In genomic region chr12:55670213-55670730, GRCh38 we compare ENCODE assay signal across 24 cellular contexts. TPM values are rescaled to one million over a fixed set of nuclear protein-coding genes. Genes with fewer than 3 reads are reported as not detected.
A peak's percentile ranks its signal among the peaks of the same experiment; 100 is the strongest.
DNase-seq lines count a peak whose midpoint lies in the region; ATAC-seq, FAIRE-seq and TF ChIP-seq lines count a peak whose summit lies in the region.
"Had no signal": no experiment of that assay in that cellular context is flagged by ENCODE, and none has a peak within 500 bp of the region (broad histone marks: within the 10 kb centered on the region; RNA-seq: fewer than 3 reads in every experiment).

No MANE protein-coding gene starts in this region.

- WGBS in right lobe of liver (ENCODE audit: insufficient coverage, low coverage, low lambda C conversion rate, missing lambda C conversion rate), result 89% methylated on average over 2 of the region's 2 CpGs
- 67% methylated on average over 2 of the region's 2 CpGs for WGBS in HepG2 (ENCODE audit: low lambda C conversion rate)
- 77 to 95% methylated on average over 2 of the region's 2 CpGs for WGBS in sigmoid colon, 2 donors

- ATAC-seq in right lobe of liver, result peak in 3 of 4 donors; percentile 18 to 57 (median 34)
- ATAC-seq in HepG2, result no peak
- ATAC-seq in left lobe of liver, result peak; percentile 29
- ATAC-seq in upper lobe of right lung, result peak; percentile 20
- ATAC-seq: PC-3 had no signal

- no peak for TF ChIP-seq CTCF in right lobe of liver (IDR thresholded peaks at IDR 0.05)
- no peak for TF ChIP-seq CTCF in HepG2 (CRISPR knock-in tag; IDR thresholded peaks at IDR 0.05)
- no peak for TF ChIP-seq CTCF in sigmoid colon (IDR thresholded peaks at IDR 0.05)
- no peak for TF ChIP-seq CTCF in upper lobe of right lung (IDR thresholded peaks at IDR 0.05)

- H3K4me3 ChIP-seq in right lobe of liver (no peak overlapping the region), HepG2 (replicated peaks in 1 of 3; ENCODE audit: insufficient read depth in 1 of 3, low read depth in 2 of 3, low read length in 3 of 3) (no peak overlapping the region), sigmoid colon (no peak overlapping the region), upper lobe of right lung (no peak overlapping the region)

- H3K9me3 ChIP-seq in right lobe of liver (no peaks in the 10 kb centered on the region), HepG2 (ENCODE audit: low read length) (no peaks in the 10 kb centered on the region), sigmoid colon (no peaks in the 10 kb centered on the region), upper lobe of right lung (no peaks in the 10 kb centered on the region)

- H3K36me3 ChIP-seq in right lobe of liver (no peaks in the 10 kb centered on the region), HepG2 (replicated peaks in 1 of 2; ENCODE audit: control insufficient read depth in 1 of 2, insufficient read depth in 2 of 2, low read length in 2 of 2) (no peaks in the 10 kb centered on the region), sigmoid colon (no peaks in the 10 kb centered on the region), upper lobe of right lung (no peaks in the 10 kb centered on the region)

- CTCF ChIA-PET in HepG2 (lab: Yijun Ruan, JAX; ENCODE audit: low intra/inter-chr PET ratio, low total read pairs), result no interaction called here

- POLR2A ChIA-PET in HepG2 (lab: Yijun Ruan, JAX), result no interaction called here

- BruUV-seq in HepG2 (replicated peaks; lab: Mats Ljungman, UMichigan), result no TSS peak

- H2AFZ ChIP-seq in HepG2 (ENCODE audit: low read length), result no peak overlapping the region

- no peaks in the 10 kb centered on the region for H4K20me1 ChIP-seq in HepG2 (ENCODE audit: insufficient read depth, low read length)

- no peak overlapping the region for H3K4me2 ChIP-seq in HepG2 (ENCODE audit: low read depth, low read length)
- H3K4me2 ChIP-seq: KMS-11 had no signal

- TF ChIP-seq RAD21 in HepG2 (CRISPR knock-in tag; IDR thresholded peaks at IDR 0.05), result no peak

- FAIRE-seq in HepG2 (lab: Jason Lieb, UNC), result no peak
- FAIRE-seq: GM12892 had no signal

- intact Hi-C loops in right lobe of liver (cut with DNase I) (no loop called here), HepG2 (cut with micrococcal nuclease; ENCODE audit: unreplicated experiment) (no loop called here), sigmoid colon (cut with DNase I) (no loop called here), upper lobe of right lung (cut with DNase I) (no loop called here)

- no peak for TF ChIP-seq POLR2A in right lobe of liver (IDR thresholded peaks at IDR 0.05)
- no peak for TF ChIP-seq POLR2A in HepG2 (IDR thresholded peaks at IDR 0.05; ENCODE audit: insufficient read depth in 1 of 2, low read depth in 2 of 2, low read length in 2 of 2)
- no peak for TF ChIP-seq POLR2A in sigmoid colon (IDR thresholded peaks at IDR 0.05)

- H3K79me2 ChIP-seq in HepG2 (ENCODE audit: insufficient read depth, low read length), result no peaks in the 10 kb centered on the region

- H3K4me1 ChIP-seq in right lobe of liver (no peaks in the 10 kb centered on the region), HepG2 (ENCODE audit: insufficient read depth, low read length) (no peaks in the 10 kb centered on the region), sigmoid colon (no peaks in the 10 kb centered on the region), upper lobe of right lung (no peaks in the 10 kb centered on the region)

- TF ChIP-seq EP300 in HepG2 (IDR thresholded peaks at IDR 0.05; ENCODE audit: low read depth in 2 of 2, low read length in 2 of 2), result no peak
- no peak for TF ChIP-seq EP300 in HepG2 (CRISPR knock-in tag; IDR thresholded peaks at IDR 0.05; ENCODE audit: borderline replicate concordance)
- TF ChIP-seq EP300 in sigmoid colon (IDR thresholded peaks at IDR 0.05), result no peak

- H3K27me3 ChIP-seq in right lobe of liver (no peaks in the 10 kb centered on the region), HepG2 (ENCODE audit: control insufficient read depth in 1 of 2, insufficient read depth in 2 of 2, low read length in 2 of 2) (no peaks in the 10 kb centered on the region; a peak in 1 of 5 replicates), sigmoid colon (no peaks in the 10 kb centered on the region), upper lobe of right lung (no peaks in the 10 kb centered on the region)

- H3K27ac ChIP-seq in right lobe of liver (no peak overlapping the region), HepG2 (ENCODE audit: extremely low read length, insufficient read depth, low read length) (no peak overlapping the region), sigmoid colon (no peak overlapping the region), upper lobe of right lung (no peak overlapping the region)
- H3K27ac ChIP-seq: KMS-11 had no signal

- in situ Hi-C loops in HepG2 (cut with HindIII; ENCODE audit: extremely low pct_ligation_motif_present, low pct_unique_long_range_greater_than_20kb), result no loop called here

- no peak overlapping the region for H3K9ac ChIP-seq in HepG2 (ENCODE audit: insufficient read depth, low read depth, low read length)
- H3K9ac ChIP-seq: KMS-11 had no signal

- DNase-seq in right lobe of liver (peak in 1 of 3 donors; percentile 26), HepG2 (ENCODE audit: low spot score) (no peak), left lobe of liver (ENCODE audit: low spot score) (peak; percentile 21), sigmoid colon (peak; percentile 34), upper lobe of right lung (peak; percentile 27), iPS-NIHi11 (ENCODE audit: low spot score) (no peak)
- no peak for DNase-seq in stimulated activated CD4-positive, alpha-beta T cell treated with anti-CD3 and anti-CD28 coated beads, Interleukin-4, amount 100 ng/mL, for 4 hours
- no peak for DNase-seq in central memory CD4-positive, alpha-beta T cell
- DNase-seq: CD4-positive, alpha-beta memory T cell; DMS53; HFFc6; MV-4-11; NCI-H1417; NCI-H187 treated with DMSO at 0.1 percent for 48 hours; NCI-H226; NCI-H524 treated with DMSO at 0.1 percent for 48 hours; PC-3; RPMI8226; SHP77 treated with DMSO at 0.1 percent for 48 hours had no signal

RNA-seq across cellular contexts. Expression of gene OR10P1, which starts 33.6 kb away (rescaled TPM):
- not detected for total RNA-seq in right lobe of liver
- total RNA-seq in HepG2 (2016; rRNA removed; fragmentation: Illumina TruSeq; extraction: Trizol), result not detected in 2 replicates
- not detected in 2 replicates for total RNA-seq in HepG2 (2016; cell fraction: cytosol; rRNA removed; fragmentation: Illumina TruSeq; extraction: Trizol; ENCODE audit: low read depth)
- total RNA-seq in HepG2 (2016; cell fraction: insoluble cytoplasmic fraction; rRNA removed; fragmentation: Illumina TruSeq; extraction: Trizol), result not detected in 2 replicates
- total RNA-seq in HepG2 (2016; cell fraction: membrane; rRNA removed; fragmentation: Illumina TruSeq; extraction: Trizol), result not detected in 2 replicates
- not detected in 2 replicates for total RNA-seq in HepG2 (2016; cell fraction: nucleus; rRNA removed; fragmentation: Illumina TruSeq; extraction: Trizol)
- not detected in 2 replicates for polyA plus RNA-seq in HepG2 (2011; rRNA removed)
- polyA plus RNA-seq in HepG2 (2011; cell fraction: cytosol; rRNA removed), result not detected in 2 replicates
- polyA plus RNA-seq in HepG2 (2011; cell fraction: nucleus; rRNA removed), result not detected in 2 replicates
- polyA plus RNA-seq in HepG2 (2012), result not detected in 2 replicates
- not detected in 2 replicates for polyA plus RNA-seq in HepG2 (2016; cell fraction: cytosol; fragmentation: Illumina TruSeq; extraction: Trizol; ENCODE audit: low read depth)
- polyA plus RNA-seq in HepG2 (2016; cell fraction: insoluble cytoplasmic fraction; fragmentation: Illumina TruSeq; extraction: Trizol; ENCODE audit: low read depth), result not detected in 2 replicates
- not detected in 2 replicates for polyA plus RNA-seq in HepG2 (2016; cell fraction: membrane; fragmentation: Illumina TruSeq; extraction: Trizol; ENCODE audit: low read depth)
- not detected in 2 replicates for polyA plus RNA-seq in HepG2 (2016; cell fraction: nucleus; fragmentation: Illumina TruSeq; extraction: Trizol; ENCODE audit: insufficient read depth, low read depth)
- not detected in 2 replicates for polyA minus RNA-seq in HepG2 (2011; rRNA and poly(A)+ RNA removed; ENCODE audit: low replicate concordance)
- not detected in 2 replicates for polyA minus RNA-seq in HepG2 (2011; cell fraction: cytosol; rRNA and poly(A)+ RNA removed)
- polyA minus RNA-seq in HepG2 (2011; cell fraction: nucleus; rRNA and poly(A)+ RNA removed), result not detected in 2 replicates
- total RNA-seq in left lobe of liver, result not detected
- total RNA-seq in sigmoid colon, result not detected
- polyA plus RNA-seq in sigmoid colon, result not detected
- total RNA-seq in upper lobe of right lung, result not detected
- total RNA-seq: A172; CD4-positive, alpha-beta memory T cell; H4; HFFc6; PC-3 had no signal
- polyA plus RNA-seq: BJ; CD4-positive, alpha-beta memory T cell had no signal

RNA-seq across cellular contexts. Expression of gene ITGA7, which starts 37.4 kb away (rescaled TPM):
- 10 to 100 TPM in 3 of 6 experiments, 1 to 10 TPM in 3; 3.1 to 20.1 (median 8.3) TPM for total RNA-seq in right lobe of liver
- 0.24 and 0.75 TPM in 2 replicates for total RNA-seq in HepG2 (2016; rRNA removed; fragmentation: Illumina TruSeq; extraction: Trizol)
- total RNA-seq in HepG2 (2016; cell fraction: cytosol; rRNA removed; fragmentation: Illumina TruSeq; extraction: Trizol; ENCODE audit: low read depth), result not detected in 2 replicates
- total RNA-seq in HepG2 (2016; cell fraction: insoluble cytoplasmic fraction; rRNA removed; fragmentation: Illumina TruSeq; extraction: Trizol), result 0.15 and 0.35 TPM in 2 replicates
- 0.03 and 0.14 TPM in 2 replicates for total RNA-seq in HepG2 (2016; cell fraction: membrane; rRNA removed; fragmentation: Illumina TruSeq; extraction: Trizol)
- 1.3 and 1.5 TPM in 2 replicates for total RNA-seq in HepG2 (2016; cell fraction: nucleus; rRNA removed; fragmentation: Illumina TruSeq; extraction: Trizol)
- 0.65 and 1.8 TPM in 2 replicates for polyA plus RNA-seq in HepG2 (2011; rRNA removed)
- polyA plus RNA-seq in HepG2 (2011; cell fraction: cytosol; rRNA removed), result 0.16 and 0.28 TPM in 2 replicates
- polyA plus RNA-seq in HepG2 (2011; cell fraction: nucleus; rRNA removed), result 12.1 and 12.6 TPM in 2 replicates
- polyA plus RNA-seq in HepG2 (2012), result 1.1 and 1.2 TPM in 2 replicates
- polyA plus RNA-seq in HepG2 (2016; cell fraction: cytosol; fragmentation: Illumina TruSeq; extraction: Trizol; ENCODE audit: low read depth), result not detected in 2 replicates
- 0.28 TPM in 1 of 2 replicates, not detected in the other for polyA plus RNA-seq in HepG2 (2016; cell fraction: insoluble cytoplasmic fraction; fragmentation: Illumina TruSeq; extraction: Trizol; ENCODE audit: low read depth)
- polyA plus RNA-seq in HepG2 (2016; cell fraction: membrane; fragmentation: Illumina TruSeq; extraction: Trizol; ENCODE audit: low read depth), result not detected in 2 replicates
- polyA plus RNA-seq in HepG2 (2016; cell fraction: nucleus; fragmentation: Illumina TruSeq; extraction: Trizol; ENCODE audit: insufficient read depth, low read depth), result 1.7 and 2.7 TPM in 2 replicates
- polyA minus RNA-seq in HepG2 (2011; rRNA and poly(A)+ RNA removed; ENCODE audit: low replicate concordance), result 1.4 and 1.9 TPM in 2 replicates
- polyA minus RNA-seq in HepG2 (2011; cell fraction: cytosol; rRNA and poly(A)+ RNA removed), result not detected in 2 replicates
- polyA minus RNA-seq in HepG2 (2011; cell fraction: nucleus; rRNA and poly(A)+ RNA removed), result 2.2 and 3.1 TPM in 2 replicates
- total RNA-seq in left lobe of liver, result 16.9 TPM
- total RNA-seq in sigmoid colon, result 100 to 1,000 TPM in 3 of 4 donors, 10 to 100 TPM in 1; 66.6 to 588 (median 204) TPM
- polyA plus RNA-seq in sigmoid colon, result 10 to 100 TPM in 1 of 3 donors, 1 to 10 TPM in 2; 1.8 to 21.0 (median 3.6) TPM
- total RNA-seq in upper lobe of right lung, result 14.7 TPM
- polyA plus RNA-seq: CD4-positive, alpha-beta memory T cell had no signal

RNA-seq across cellular contexts. Expression of gene BLOC1S1, which starts 45.6 kb away (rescaled TPM):
- total RNA-seq in right lobe of liver (100 to 1,000 TPM in 3 of 6 experiments, 10 to 100 TPM in 3; 81.8 to 175 (median 99.0) TPM), HepG2 (2016; rRNA removed; fragmentation: Illumina TruSeq; extraction: Trizol) (95.3 and 99.7 TPM in 2 replicates), left lobe of liver (97.2 TPM), sigmoid colon (100 to 1,000 TPM; 173 to 356 (median 317) TPM), upper lobe of right lung (129 TPM)
- 118 and 144 TPM in 2 replicates for total RNA-seq in HepG2 (2016; cell fraction: cytosol; rRNA removed; fragmentation: Illumina TruSeq; extraction: Trizol; ENCODE audit: low read depth)
- total RNA-seq in HepG2 (2016; cell fraction: insoluble cytoplasmic fraction; rRNA removed; fragmentation: Illumina TruSeq; extraction: Trizol), result 97.9 and 110 TPM in 2 replicates
- total RNA-seq in HepG2 (2016; cell fraction: membrane; rRNA removed; fragmentation: Illumina TruSeq; extraction: Trizol), result 102 and 108 TPM in 2 replicates
- total RNA-seq in HepG2 (2016; cell fraction: nucleus; rRNA removed; fragmentation: Illumina TruSeq; extraction: Trizol), result 34.2 and 48.7 TPM in 2 replicates
- polyA plus RNA-seq in HepG2 (2011; rRNA removed) (50.5 and 55.1 TPM in 2 replicates), sigmoid colon (100 to 1,000 TPM; 329 to 655 (median 634) TPM)
- 74.9 and 112 TPM in 2 replicates for polyA plus RNA-seq in HepG2 (2011; cell fraction: cytosol; rRNA removed)
- 22.5 and 27.2 TPM in 2 replicates for polyA plus RNA-seq in HepG2 (2011; cell fraction: nucleus; rRNA removed)
- 34.8 and 38.2 TPM in 2 replicates for polyA plus RNA-seq in HepG2 (2012)
- 149 and 162 TPM in 2 replicates for polyA plus RNA-seq in HepG2 (2016; cell fraction: cytosol; fragmentation: Illumina TruSeq; extraction: Trizol; ENCODE audit: low read depth)
- 107 and 112 TPM in 2 replicates for polyA plus RNA-seq in HepG2 (2016; cell fraction: insoluble cytoplasmic fraction; fragmentation: Illumina TruSeq; extraction: Trizol; ENCODE audit: low read depth)
- polyA plus RNA-seq in HepG2 (2016; cell fraction: membrane; fragmentation: Illumina TruSeq; extraction: Trizol; ENCODE audit: low read depth), result 91.5 and 100 TPM in 2 replicates
- 64.2 and 67.2 TPM in 2 replicates for polyA plus RNA-seq in HepG2 (2016; cell fraction: nucleus; fragmentation: Illumina TruSeq; extraction: Trizol; ENCODE audit: insufficient read depth, low read depth)
- 21.9 and 89.7 TPM in 2 replicates for polyA minus RNA-seq in HepG2 (2011; rRNA and poly(A)+ RNA removed; ENCODE audit: low replicate concordance)
- polyA minus RNA-seq in HepG2 (2011; cell fraction: cytosol; rRNA and poly(A)+ RNA removed), result 6.7 and 11.0 TPM in 2 replicates
- 7.8 and 8.2 TPM in 2 replicates for polyA minus RNA-seq in HepG2 (2011; cell fraction: nucleus; rRNA and poly(A)+ RNA removed)

RNA-seq across cellular contexts. Expression of gene RDH5, which starts 49.9 kb away (rescaled TPM):
- total RNA-seq in right lobe of liver (10 to 100 TPM; 26.3 to 52.5 (median 43.0) TPM), HepG2 (2016; rRNA removed; fragmentation: Illumina TruSeq; extraction: Trizol) (1.0 and 2.6 TPM in 2 replicates), left lobe of liver (60.0 TPM), sigmoid colon (10 to 100 TPM; 11.2 to 37.5 (median 32.1) TPM), upper lobe of right lung (6.0 TPM)
- 1.2 and 1.5 TPM in 2 replicates for total RNA-seq in HepG2 (2016; cell fraction: cytosol; rRNA removed; fragmentation: Illumina TruSeq; extraction: Trizol; ENCODE audit: low read depth)
- total RNA-seq in HepG2 (2016; cell fraction: insoluble cytoplasmic fraction; rRNA removed; fragmentation: Illumina TruSeq; extraction: Trizol), result 1.2 and 2.6 TPM in 2 replicates
- 1.3 and 1.5 TPM in 2 replicates for total RNA-seq in HepG2 (2016; cell fraction: membrane; rRNA removed; fragmentation: Illumina TruSeq; extraction: Trizol)
- total RNA-seq in HepG2 (2016; cell fraction: nucleus; rRNA removed; fragmentation: Illumina TruSeq; extraction: Trizol), result 4.5 and 6.2 TPM in 2 replicates
- polyA plus RNA-seq in HepG2 (2011; rRNA removed) (5.7 TPM in 2 replicates), sigmoid colon (10 to 100 TPM in 2 of 3 donors, 1 to 10 TPM in 1; 8.4 to 34.4 (median 27.1) TPM)
- polyA plus RNA-seq in HepG2 (2011; cell fraction: cytosol; rRNA removed), result 2.4 and 3.4 TPM in 2 replicates
- 17.8 and 19.4 TPM in 2 replicates for polyA plus RNA-seq in HepG2 (2011; cell fraction: nucleus; rRNA removed)
- 3.3 and 4.2 TPM in 2 replicates for polyA plus RNA-seq in HepG2 (2012)
- 0.41 and 0.84 TPM in 2 replicates for polyA plus RNA-seq in HepG2 (2016; cell fraction: cytosol; fragmentation: Illumina TruSeq; extraction: Trizol; ENCODE audit: low read depth)
- polyA plus RNA-seq in HepG2 (2016; cell fraction: insoluble cytoplasmic fraction; fragmentation: Illumina TruSeq; extraction: Trizol; ENCODE audit: low read depth), result 0.71 and 0.91 TPM in 2 replicates
- polyA plus RNA-seq in HepG2 (2016; cell fraction: membrane; fragmentation: Illumina TruSeq; extraction: Trizol; ENCODE audit: low read depth), result 1.0 and 1.1 TPM in 2 replicates
- 9.3 and 11.2 TPM in 2 replicates for polyA plus RNA-seq in HepG2 (2016; cell fraction: nucleus; fragmentation: Illumina TruSeq; extraction: Trizol; ENCODE audit: insufficient read depth, low read depth)
- polyA minus RNA-seq in HepG2 (2011; rRNA and poly(A)+ RNA removed; ENCODE audit: low replicate concordance), result 4.1 and 8.8 TPM in 2 replicates
- polyA minus RNA-seq in HepG2 (2011; cell fraction: cytosol; rRNA and poly(A)+ RNA removed), result 0.53 and 0.79 TPM in 2 replicates
- polyA minus RNA-seq in HepG2 (2011; cell fraction: nucleus; rRNA and poly(A)+ RNA removed), result 11.6 and 16.1 TPM in 2 replicates

RNA-seq across cellular contexts. Expression of gene CD63, which starts 58.5 kb away (rescaled TPM):
- total RNA-seq in right lobe of liver, result 100 to 1,000 TPM; 213 to 556 (median 317) TPM
- total RNA-seq in HepG2 (2016; rRNA removed; fragmentation: Illumina TruSeq; extraction: Trizol), result 134 and 277 TPM in 2 replicates
- total RNA-seq in HepG2 (2016; cell fraction: cytosol; rRNA removed; fragmentation: Illumina TruSeq; extraction: Trizol; ENCODE audit: low read depth), result 129 and 132 TPM in 2 replicates
- total RNA-seq in HepG2 (2016; cell fraction: insoluble cytoplasmic fraction; rRNA removed; fragmentation: Illumina TruSeq; extraction: Trizol), result 128 and 284 TPM in 2 replicates
- 138 and 152 TPM in 2 replicates for total RNA-seq in HepG2 (2016; cell fraction: membrane; rRNA removed; fragmentation: Illumina TruSeq; extraction: Trizol)
- total RNA-seq in HepG2 (2016; cell fraction: nucleus; rRNA removed; fragmentation: Illumina TruSeq; extraction: Trizol), result 203 and 224 TPM in 2 replicates
- 211 and 234 TPM in 2 replicates for polyA plus RNA-seq in HepG2 (2011; rRNA removed)
- 424 and 444 TPM in 2 replicates for polyA plus RNA-seq in HepG2 (2011; cell fraction: cytosol; rRNA removed)
- polyA plus RNA-seq in HepG2 (2011; cell fraction: nucleus; rRNA removed), result 140 and 196 TPM in 2 replicates
- 226 and 283 TPM in 2 replicates for polyA plus RNA-seq in HepG2 (2012)
- 186 and 213 TPM in 2 replicates for polyA plus RNA-seq in HepG2 (2016; cell fraction: cytosol; fragmentation: Illumina TruSeq; extraction: Trizol; ENCODE audit: low read depth)
- polyA plus RNA-seq in HepG2 (2016; cell fraction: insoluble cytoplasmic fraction; fragmentation: Illumina TruSeq; extraction: Trizol; ENCODE audit: low read depth), result 153 and 161 TPM in 2 replicates
- polyA plus RNA-seq in HepG2 (2016; cell fraction: membrane; fragmentation: Illumina TruSeq; extraction: Trizol; ENCODE audit: low read depth), result 149 and 167 TPM in 2 replicates
- polyA plus RNA-seq in HepG2 (2016; cell fraction: nucleus; fragmentation: Illumina TruSeq; extraction: Trizol; ENCODE audit: insufficient read depth, low read depth), result 381 and 422 TPM in 2 replicates
- polyA minus RNA-seq in HepG2 (2011; rRNA and poly(A)+ RNA removed; ENCODE audit: low replicate concordance), result 159 and 211 TPM in 2 replicates
- 94.7 and 99.2 TPM in 2 replicates for polyA minus RNA-seq in HepG2 (2011; cell fraction: cytosol; rRNA and poly(A)+ RNA removed)
- 47.0 and 55.9 TPM in 2 replicates for polyA minus RNA-seq in HepG2 (2011; cell fraction: nucleus; rRNA and poly(A)+ RNA removed)
- 203 TPM for total RNA-seq in left lobe of liver
- total RNA-seq in sigmoid colon, result 100 to 1,000 TPM; 670 to 933 (median 849) TPM
- 1,000 to 10,000 TPM in 1 of 3 donors, 100 to 1,000 TPM in 2; 450 to 1,058 (median 486) TPM for polyA plus RNA-seq in sigmoid colon
- total RNA-seq in upper lobe of right lung, result 1,158 TPM

Comparison
In these comparisons a context has a peak if more than half of its experiments do, and no peak if none do; other contexts are left out.
1. DNase-seq: peak in left lobe of liver (single experiment), sigmoid colon (single experiment) and upper lobe of right lung (single experiment); none in HepG2 (single experiment), stimulated activated CD4-positive, alpha-beta T cell treated with anti-CD3 and anti-CD28 coated beads, Interleukin-4, amount 100 ng/mL, for 4 hours (0 of 2), central memory CD4-positive, alpha-beta T cell (single experiment) and iPS-NIHi11 (single experiment).